In the genomic region with DNA sequence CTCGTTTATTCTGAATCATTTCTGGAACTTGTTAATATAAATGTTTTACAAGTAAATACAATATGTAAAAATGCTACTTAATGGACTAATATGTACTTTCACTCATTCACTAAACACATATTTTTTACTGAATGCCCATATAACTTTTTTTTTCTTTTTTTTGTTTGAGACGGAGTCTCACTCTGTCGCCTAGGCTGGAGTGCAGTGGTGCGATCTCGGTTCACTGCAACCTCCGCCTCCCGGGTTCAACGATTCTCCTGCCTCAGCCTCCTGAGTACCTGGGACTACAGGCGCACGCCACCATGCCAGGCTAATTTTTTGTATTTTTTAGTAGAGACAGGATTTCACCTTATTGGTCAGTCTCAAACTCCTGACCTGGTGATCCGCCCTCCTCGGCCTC, we compare ENCODE assay signal across 7 cellular contexts. TPM values are rescaled to one million over a fixed set of nuclear protein-coding genes. Genes with fewer than 3 reads are reported as not detected.
A peak's percentile ranks its signal among the peaks of the same experiment; 100 is the strongest.
DNase-seq lines count a peak whose midpoint lies in the region; ATAC-seq, FAIRE-seq and TF ChIP-seq lines count a peak whose summit lies in the region.
"Not testable (repeated sequence)": the region's sequence is repeated elsewhere in the genome, so short reads cannot be mapped to it uniquely, and the experiment has no call there.

No MANE protein-coding gene starts in this region.

- H4K20me1 ChIP-seq in SU-DHL-6 (ENCODE audit: low read depth, low read length): peaks cover 15% of the 10 kb centered on the region
- H4K20me1 ChIP-seq in HepG2 (ENCODE audit: insufficient read depth, low read length): not testable (repeated sequence)

- H3K9me3 Mint-ChIP-seq in CD8-positive, alpha-beta memory T cell; IgD-negative memory B cell; activated T-cell treated with anti-CD3 and anti-CD28 coated beads, Interleukin-2, amount 50 U/mL, for 72 hours; central memory CD8-positive, alpha-beta T cell; neural crest cell: not testable (repeated sequence)

- H3K4me1 Mint-ChIP-seq in CD8-positive, alpha-beta memory T cell: peaks cover 58 to 67% (median 60%) of the 10 kb centered on the region in 3 donors
- H3K4me1 Mint-ChIP-seq in IgD-negative memory B cell (peaks cover 47 to 59% (median 48%) of the 10 kb centered on the region in 3 donors), neural crest cell (peaks cover 13% of the 10 kb centered on the region)
- H3K4me1 Mint-ChIP-seq in activated T-cell treated with anti-CD3 and anti-CD28 coated beads, Interleukin-2, amount 50 U/mL, for 72 hours (ENCODE audit: low read depth): peaks cover 59% of the 10 kb centered on the region
- peaks cover 52% of the 10 kb centered on the region for H3K4me1 Mint-ChIP-seq in central memory CD8-positive, alpha-beta T cell

- H3K79me2 ChIP-seq in SU-DHL-6 (ENCODE audit: insufficient read depth, low read length) (peaks cover 71% of the 10 kb centered on the region), HepG2 (ENCODE audit: insufficient read depth, low read length) (peaks cover 46% of the 10 kb centered on the region)

- H3K36me3 Mint-ChIP-seq in CD8-positive, alpha-beta memory T cell: peaks cover 0 to 11% (median 3%) of the 10 kb centered on the region in 3 donors
- H3K36me3 Mint-ChIP-seq in IgD-negative memory B cell; activated T-cell treated with anti-CD3 and anti-CD28 coated beads, Interleukin-2, amount 50 U/mL, for 72 hours (ENCODE audit: insufficient read depth in 2 of 2); neural crest cell (ENCODE audit: low read depth): not testable (repeated sequence)
- H3K36me3 Mint-ChIP-seq in central memory CD8-positive, alpha-beta T cell (ENCODE audit: insufficient read depth): peaks cover 25% of the 10 kb centered on the region

- not testable (repeated sequence) for TF ChIP-seq RAD21 in HepG2 (CRISPR knock-in tag; IDR thresholded peaks at IDR 0.05)

- FAIRE-seq in HepG2 (lab: Jason Lieb, UNC): not testable (repeated sequence)

- in situ Hi-C loops in HepG2 (cut with HindIII; ENCODE audit: extremely low pct_ligation_motif_present, low pct_unique_long_range_greater_than_20kb): not testable (repeated sequence)

- peaks cover 41% of the 10 kb centered on the region for H3K4me1 ChIP-seq in CD8-positive, alpha-beta memory T cell (ENCODE audit: insufficient read depth, low read length)
- peaks cover 34% of the 10 kb centered on the region for H3K4me1 ChIP-seq in HepG2 (ENCODE audit: insufficient read depth, low read length)

- H3F3A ChIP-seq in SU-DHL-6 (ENCODE audit: insufficient read depth): peaks cover 26% of the 10 kb centered on the region

- not testable (repeated sequence) for H3K27me3 Mint-ChIP-seq in CD8-positive, alpha-beta memory T cell; IgD-negative memory B cell; activated T-cell treated with anti-CD3 and anti-CD28 coated beads, Interleukin-2, amount 50 U/mL, for 72 hours (ENCODE audit: low read depth); central memory CD8-positive, alpha-beta T cell
- peaks cover 18% of the 10 kb centered on the region for H3K27me3 Mint-ChIP-seq in neural crest cell (ENCODE audit: low read depth)

- not testable (repeated sequence) for TF ChIP-seq CTCF in SU-DHL-6 (IDR thresholded peaks at IDR 0.05; ENCODE audit: insufficient read depth, low read length, poor library complexity, severe bottlenecking); HepG2 (CRISPR knock-in tag; IDR thresholded peaks at IDR 0.05); neural crest cell (conservative IDR thresholded peaks at IDR 0.05)

- not testable (repeated sequence) for TF ChIP-seq EP300 in HepG2 (IDR thresholded peaks at IDR 0.05; ENCODE audit: low read depth in 2 of 2, low read length in 2 of 2); HepG2 (CRISPR knock-in tag; IDR thresholded peaks at IDR 0.05; ENCODE audit: borderline replicate concordance)

- peak overlapping the region in 5 of 8 donors; percentile 15 to 98 (median 61) for H3K27ac Mint-ChIP-seq in CD8-positive, alpha-beta memory T cell
- H3K27ac Mint-ChIP-seq in IgD-negative memory B cell: peak overlapping the region in 2 of 3 donors; percentile 89 to 100
- not testable (repeated sequence) for H3K27ac Mint-ChIP-seq in activated T-cell treated with anti-CD3 and anti-CD28 coated beads, Interleukin-2, amount 50 U/mL, for 72 hours; neural crest cell (ENCODE audit: unreplicated experiment)
- peak overlapping the region; percentile 29 for H3K27ac Mint-ChIP-seq in central memory CD8-positive, alpha-beta T cell (ENCODE audit: low read depth)

- peak overlapping the region; percentile 93; the same call in 1 of the 2 replicates for H3K9ac ChIP-seq in SU-DHL-6 (ENCODE audit: low read length)
- not testable (repeated sequence) for H3K9ac ChIP-seq in HepG2 (ENCODE audit: insufficient read depth, low read depth, low read length)

- not testable (repeated sequence) for H3K9me2 ChIP-seq in SU-DHL-6 (replicated peaks; ENCODE audit: insufficient read depth, low read length)

- POLR2A ChIA-PET in CD8-positive, alpha-beta memory T cell (lab: Charles Lee); HepG2 (lab: Yijun Ruan, JAX): not testable (repeated sequence)

- intact Hi-C loops in HepG2 (cut with micrococcal nuclease; ENCODE audit: unreplicated experiment): not testable (repeated sequence)

- ATAC-seq in activated T-cell treated with anti-CD3 and anti-CD28 coated beads, Interleukin-2, amount 50 U/mL, for 72 hours (replicated peaks in 1 of 2); central memory CD8-positive, alpha-beta T cell (replicated peaks; ENCODE audit: extremely low read depth, poor library complexity, severe bottlenecking); HepG2: not testable (repeated sequence)

- not testable (repeated sequence) for TF ChIP-seq POLR2A in HepG2 (IDR thresholded peaks at IDR 0.05; ENCODE audit: insufficient read depth in 1 of 2, low read depth in 2 of 2, low read length in 2 of 2)

- 97% methylated on average over 12 of the region's 12 CpGs for WGBS in HepG2 (ENCODE audit: low lambda C conversion rate)

- not testable (repeated sequence) for BruUV-seq in HepG2 (replicated peaks; lab: Mats Ljungman, UMichigan)

- not testable (repeated sequence) for H3K27me3 ChIP-seq in CD8-positive, alpha-beta memory T cell (ENCODE audit: insufficient read depth, low read length, poor library complexity, severe bottlenecking); SU-DHL-6 (ENCODE audit: low read length); HepG2 (ENCODE audit: control insufficient read depth in 1 of 2, insufficient read depth in 2 of 2, low read length in 2 of 2)

- peak overlapping the region; percentile 74 for H3K4me2 ChIP-seq in SU-DHL-6 (ENCODE audit: low read depth, low read length, poor library complexity, severe bottlenecking)
- H3K4me2 ChIP-seq in HepG2 (ENCODE audit: low read depth, low read length): not testable (repeated sequence)

- H3K4me3 Mint-ChIP-seq in CD8-positive, alpha-beta memory T cell: peak overlapping the region; percentile 16 to 98 (median 94)
- peak overlapping the region; percentile 75 to 99 (median 97) for H3K4me3 Mint-ChIP-seq in IgD-negative memory B cell
- peak overlapping the region; percentile 53 to 83 for H3K4me3 Mint-ChIP-seq in activated T-cell treated with anti-CD3 and anti-CD28 coated beads, Interleukin-2, amount 50 U/mL, for 72 hours
- peak overlapping the region; percentile 82 for H3K4me3 Mint-ChIP-seq in central memory CD8-positive, alpha-beta T cell
- H3K4me3 Mint-ChIP-seq in neural crest cell: peak overlapping the region; percentile 57

- not testable (repeated sequence) for DNase-seq in CD8-positive, alpha-beta memory T cell; activated T-cell treated with anti-CD3 and anti-CD28 coated beads, Interleukin-2, amount 50 U/mL, for 72 hours; central memory CD8-positive, alpha-beta T cell (ENCODE audit: low spot score in 2 of 2); HepG2 (ENCODE audit: low spot score); neural crest cell (ENCODE audit: low read depth, low spot score)

- not testable (repeated sequence) for H3K27ac ChIP-seq in CD8-positive, alpha-beta memory T cell (ENCODE audit: low read depth, low read length); SU-DHL-6 (ENCODE audit: low read depth, low read length); HepG2 (ENCODE audit: extremely low read length, insufficient read depth, low read length)

- CTCF ChIA-PET in CD8-positive, alpha-beta memory T cell (lab: Charles Lee); HepG2 (lab: Yijun Ruan, JAX; ENCODE audit: low intra/inter-chr PET ratio, low total read pairs): not testable (repeated sequence)

- H3K4me3 ChIP-seq in CD8-positive, alpha-beta memory T cell (ENCODE audit: low read length); SU-DHL-6 (ENCODE audit: insufficient read depth, low read length, poor library complexity, severe bottlenecking); HepG2 (replicated peaks in 1 of 3; ENCODE audit: insufficient read depth in 1 of 3, low read depth in 2 of 3, low read length in 3 of 3): not testable (repeated sequence)

- not testable (repeated sequence) for H3K36me3 ChIP-seq in CD8-positive, alpha-beta memory T cell (ENCODE audit: insufficient read depth, low read length); SU-DHL-6 (ENCODE audit: low read length); HepG2 (replicated peaks in 1 of 2; ENCODE audit: control insufficient read depth in 1 of 2, insufficient read depth in 2 of 2, low read length in 2 of 2)

- not testable (repeated sequence) for H2AFZ ChIP-seq in SU-DHL-6 (ENCODE audit: low read depth, low read length, severe bottlenecking); HepG2 (ENCODE audit: low read length)

- H3K9me3 ChIP-seq in CD8-positive, alpha-beta memory T cell (ENCODE audit: low read length); SU-DHL-6 (ENCODE audit: insufficient read depth, low read length); HepG2 (ENCODE audit: low read length): not testable (repeated sequence)

RNA-seq across cellular contexts. Expression of gene ITSN2, which starts 2.6 kb away (rescaled TPM):
- total RNA-seq in CD8-positive, alpha-beta memory T cell: 10 to 100 TPM; 71.2 to 76.1 TPM
- polyA plus RNA-seq in CD8-positive, alpha-beta memory T cell: 76.7 TPM
- polyA plus RNA-seq in IgD-negative memory B cell: 127 TPM
- total RNA-seq in activated T-cell treated with anti-CD3 and anti-CD28 coated beads, Interleukin-2, amount 50 U/mL, for 72 hours: 10 to 100 TPM; 63.4 to 72.4 TPM
- 26.6 and 33.4 TPM in 2 replicates for total RNA-seq in HepG2 (2016; rRNA removed; fragmentation: Illumina TruSeq; extraction: Trizol)
- total RNA-seq in HepG2 (2016; cell fraction: cytosol; rRNA removed; fragmentation: Illumina TruSeq; extraction: Trizol; ENCODE audit: low read depth): 3.5 and 3.9 TPM in 2 replicates
- 25.9 and 29.3 TPM in 2 replicates for total RNA-seq in HepG2 (2016; cell fraction: insoluble cytoplasmic fraction; rRNA removed; fragmentation: Illumina TruSeq; extraction: Trizol)
- 11.7 and 12.0 TPM in 2 replicates for total RNA-seq in HepG2 (2016; cell fraction: membrane; rRNA removed; fragmentation: Illumina TruSeq; extraction: Trizol)
- 31.8 and 37.1 TPM in 2 replicates for total RNA-seq in HepG2 (2016; cell fraction: nucleus; rRNA removed; fragmentation: Illumina TruSeq; extraction: Trizol)
- 22.4 and 26.0 TPM in 2 replicates for polyA plus RNA-seq in HepG2 (2011; rRNA removed)
- 10.9 and 13.6 TPM in 2 replicates for polyA plus RNA-seq in HepG2 (2011; cell fraction: cytosol; rRNA removed)
- 38.3 and 45.6 TPM in 2 replicates for polyA plus RNA-seq in HepG2 (2011; cell fraction: nucleus; rRNA removed)
- polyA plus RNA-seq in HepG2 (2012): 18.4 and 19.9 TPM in 2 replicates
- 0.83 and 1.1 TPM in 2 replicates for polyA plus RNA-seq in HepG2 (2016; cell fraction: cytosol; fragmentation: Illumina TruSeq; extraction: Trizol; ENCODE audit: low read depth)
- 21.8 and 23.6 TPM in 2 replicates for polyA plus RNA-seq in HepG2 (2016; cell fraction: insoluble cytoplasmic fraction; fragmentation: Illumina TruSeq; extraction: Trizol; ENCODE audit: low read depth)
- 3.7 and 3.8 TPM in 2 replicates for polyA plus RNA-seq in HepG2 (2016; cell fraction: membrane; fragmentation: Illumina TruSeq; extraction: Trizol; ENCODE audit: low read depth)
- polyA plus RNA-seq in HepG2 (2016; cell fraction: nucleus; fragmentation: Illumina TruSeq; extraction: Trizol; ENCODE audit: insufficient read depth, low read depth): 38.0 and 42.0 TPM in 2 replicates
- polyA minus RNA-seq in HepG2 (2011; rRNA and poly(A)+ RNA removed; ENCODE audit: low replicate concordance): 41.6 and 48.2 TPM in 2 replicates
- polyA minus RNA-seq in HepG2 (2011; cell fraction: cytosol; rRNA and poly(A)+ RNA removed): 16.7 and 18.5 TPM in 2 replicates
- polyA minus RNA-seq in HepG2 (2011; cell fraction: nucleus; rRNA and poly(A)+ RNA removed): 54.3 and 55.9 TPM in 2 replicates
- 13.6 and 13.7 TPM in 2 replicates for total RNA-seq in neural crest cell
